27 cellular contexts compared by ENCODE assay signal in the genomic region with DNA sequence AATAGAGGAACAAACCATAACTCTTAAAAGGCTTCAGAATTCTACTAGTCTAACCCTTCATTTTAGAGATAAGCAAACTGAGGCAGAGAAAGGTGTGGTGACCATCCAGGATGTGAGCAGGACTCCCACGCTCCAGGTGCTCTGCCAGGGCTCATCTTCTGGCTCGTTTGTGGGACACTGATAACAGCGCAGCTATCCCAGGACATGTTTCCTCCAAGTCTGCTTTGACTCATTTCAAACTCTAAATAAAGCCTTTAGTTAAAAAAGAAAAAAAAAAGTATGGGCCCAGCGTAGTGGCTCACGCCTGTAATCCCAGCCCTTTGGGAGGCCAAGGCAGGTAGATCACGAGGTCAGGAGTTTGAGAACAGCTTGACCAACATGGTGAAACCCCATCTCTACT. TPM values are rescaled to one million over a fixed set of nuclear protein-coding genes. Genes with fewer than 3 reads are reported as not detected.
"Had no signal": no experiment of that assay in that cellular context is flagged by ENCODE, and none has a peak within 500 bp of the region (broad histone marks: within the 10 kb centered on the region; RNA-seq: fewer than 3 reads in every experiment).

No MANE protein-coding gene starts in this region.

- H3K4me3 ChIP-seq: adrenal gland, body of pancreas, esophagus muscularis mucosa, left lung, mucosa of descending colon, ovary, prostate gland, stomach, thyroid gland, upper lobe of left lung, vagina had no signal

- H3K9me3 ChIP-seq: adrenal gland, body of pancreas, esophagus muscularis mucosa, left lung, mucosa of descending colon, ovary, prostate gland, stomach, thyroid gland, upper lobe of left lung, vagina had no signal

- H3K36me3 ChIP-seq: adrenal gland, left lung, ovary, prostate gland, stomach, thyroid gland, upper lobe of left lung, vagina had no signal

- H3K4me1 ChIP-seq: body of pancreas, foreskin keratinocyte had no signal

- H3K27ac ChIP-seq: body of pancreas, esophagus muscularis mucosa, foreskin keratinocyte, left lung, ovary, prostate gland, stomach, thyroid gland, vagina had no signal

- H3K27me3 ChIP-seq: adrenal gland, body of pancreas, esophagus muscularis mucosa, foreskin keratinocyte, left lung, ovary, stomach, thyroid gland, upper lobe of left lung, vagina had no signal

- DNase-seq: activated CD4-positive, alpha-beta memory T cell treated with anti-CD3 and anti-CD28 coated beads, Interleukin-2, amount 10 ng/mL, durations not matched to agents 7 days and 5 days; activated CD4-positive, alpha-beta T cell treated with anti-CD3 and anti-CD28 coated beads for 1 hour; activated CD4-positive, alpha-beta T cell treated with anti-CD3 and anti-CD28 coated beads, Interleukin-2, amount 10 ng/mL, durations not matched to agents 7 days and 5 days; activated naive CD4-positive, alpha-beta T cell treated with anti-CD3 and anti-CD28 coated beads for 36 hours; activated naive CD8-positive, alpha-beta T cell treated with anti-CD3 and anti-CD28 coated beads for 36 hours; activated T-cell treated with anti-CD3 and anti-CD28 coated beads, Interleukin-2, amount 50 U/mL, for 48 hours; aorta; cortex of kidney; endodermal cell; foreskin keratinocyte; left lung; mucosa of descending colon; ovary; stimulated activated CD4-positive, alpha-beta T cell treated with anti-CD3 and anti-CD28 coated beads, Interleukin-15, amount 100 ng/mL, for 24 hours; stimulated activated CD4-positive, alpha-beta T cell treated with anti-CD3 and anti-CD28 coated beads, Interleukin-2, amount 100 ng/mL, for 24 hours; stimulated activated naive B cell treated with anti-CD40 and anti-IgM and Interleukin-4, amounts not matched to agents 10 μg/mL and 1 μg/mL and 100 μg/mL, for 72 hours; stomach; T-helper 17 cell; T1000; thyroid gland; upper lobe of left lung had no signal

- ATAC-seq: body of pancreas; foreskin keratinocyte; mucosa of descending colon; stimulated activated naive B cell treated with anti-CD40 and anti-IgM and Interleukin-4, amounts not matched to agents 10 μg/mL and 1 μg/mL and 100 μg/mL, for 72 hours; WTC11 had no signal

RNA-seq across cellular contexts. Expression of a gene that starts 28.4 kb away (rescaled TPM):
- total RNA-seq: activated CD4-positive, alpha-beta memory T cell treated with anti-CD3 and anti-CD28 coated beads, Interleukin-2, amount 10 ng/mL, durations not matched to agents 7 days and 5 days; activated CD4-positive, alpha-beta T cell treated with anti-CD3 and anti-CD28 coated beads, Interleukin-2, amount 10 ng/mL, durations not matched to agents 7 days and 5 days; activated naive CD4-positive, alpha-beta T cell treated with anti-CD3 and anti-CD28 coated beads for 36 hours; activated naive CD8-positive, alpha-beta T cell treated with anti-CD3 and anti-CD28 coated beads for 36 hours had no signal
